In the genomic region with DNA sequence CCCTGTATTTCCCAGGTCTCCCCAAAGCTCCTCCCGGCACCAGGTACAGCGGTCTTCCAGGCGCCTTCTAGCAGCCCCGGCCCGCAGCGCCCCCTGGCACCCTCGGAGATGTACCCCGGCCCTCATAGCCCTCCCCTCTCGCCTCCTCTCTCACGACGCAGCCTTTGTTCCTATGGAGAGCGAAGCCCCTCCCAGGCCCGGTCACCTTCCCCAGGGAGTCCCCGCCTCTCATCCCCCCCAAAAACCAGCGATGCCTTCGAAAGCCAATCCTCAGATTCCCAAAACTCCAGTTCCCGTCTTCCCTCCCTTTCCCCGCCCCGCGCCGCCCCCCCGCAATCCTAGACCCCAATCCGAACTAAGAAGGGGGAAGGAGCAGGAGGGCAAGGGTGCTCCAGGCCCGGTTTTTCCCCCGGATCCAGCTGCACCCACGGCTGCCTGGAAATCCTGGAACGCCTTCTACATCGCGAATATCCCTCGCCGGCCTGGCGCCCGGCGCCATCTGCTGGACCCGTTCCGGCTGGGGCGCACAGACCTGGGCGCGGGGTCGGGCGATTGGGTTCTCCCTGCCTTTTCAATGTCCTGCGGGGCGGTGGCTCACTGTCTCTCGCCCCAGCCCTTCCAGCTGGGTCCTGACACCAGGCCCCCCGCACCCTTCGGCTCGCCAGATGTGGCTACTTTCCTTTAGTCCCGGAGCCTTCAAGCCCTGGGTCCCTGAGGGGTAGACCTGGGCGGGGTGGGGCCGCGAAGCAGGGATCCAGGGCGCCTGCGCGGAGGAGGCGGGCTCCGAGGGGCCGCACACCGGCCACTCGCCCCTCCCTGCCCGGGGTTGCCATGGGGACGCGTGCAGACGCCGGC, we compare ENCODE assay signal across 1 cellular context.
TF ChIP-seq lines count a peak whose summit lies in the region.

A gene with protein sequence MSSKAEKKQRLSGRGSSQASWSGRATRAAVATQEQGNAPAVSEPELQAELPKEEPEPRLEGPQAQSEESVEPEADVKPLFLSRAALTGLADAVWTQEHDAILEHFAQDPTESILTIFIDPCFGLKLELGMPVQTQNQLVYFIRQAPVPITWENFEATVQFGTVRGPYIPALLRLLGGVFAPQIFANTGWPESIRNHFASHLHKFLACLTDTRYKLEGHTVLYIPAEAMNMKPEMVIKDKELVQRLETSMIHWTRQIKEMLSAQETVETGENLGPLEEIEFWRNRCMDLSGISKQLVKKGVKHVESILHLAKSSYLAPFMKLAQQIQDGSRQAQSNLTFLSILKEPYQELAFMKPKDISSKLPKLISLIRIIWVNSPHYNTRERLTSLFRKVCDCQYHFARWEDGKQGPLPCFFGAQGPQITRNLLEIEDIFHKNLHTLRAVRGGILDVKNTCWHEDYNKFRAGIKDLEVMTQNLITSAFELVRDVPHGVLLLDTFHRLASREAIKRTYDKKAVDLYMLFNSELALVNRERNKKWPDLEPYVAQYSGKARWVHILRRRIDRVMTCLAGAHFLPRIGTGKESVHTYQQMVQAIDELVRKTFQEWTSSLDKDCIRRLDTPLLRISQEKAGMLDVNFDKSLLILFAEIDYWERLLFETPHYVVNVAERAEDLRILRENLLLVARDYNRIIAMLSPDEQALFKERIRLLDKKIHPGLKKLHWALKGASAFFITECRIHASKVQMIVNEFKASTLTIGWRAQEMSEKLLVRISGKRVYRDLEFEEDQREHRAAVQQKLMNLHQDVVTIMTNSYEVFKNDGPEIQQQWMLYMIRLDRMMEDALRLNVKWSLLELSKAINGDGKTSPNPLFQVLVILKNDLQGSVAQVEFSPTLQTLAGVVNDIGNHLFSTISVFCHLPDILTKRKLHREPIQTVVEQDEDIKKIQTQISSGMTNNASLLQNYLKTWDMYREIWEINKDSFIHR (N-terminal part only) (plus strand): TSS at position 844 of the 855 bp plus-strand sequence. CDS start 1,991 bp downstream, outside the sequence.

TF ChIP-seq in K562, 482 proteins besides CTCF, POLR2A, EP300 and RAD21 (continues in another document):
- peak; percentile 42 for TF ChIP-seq ZFP36 (IDR thresholded peaks at IDR 0.05; ENCODE audit: low read depth, low read length, partially characterized antibody)
- TF ChIP-seq, protein P1, sequence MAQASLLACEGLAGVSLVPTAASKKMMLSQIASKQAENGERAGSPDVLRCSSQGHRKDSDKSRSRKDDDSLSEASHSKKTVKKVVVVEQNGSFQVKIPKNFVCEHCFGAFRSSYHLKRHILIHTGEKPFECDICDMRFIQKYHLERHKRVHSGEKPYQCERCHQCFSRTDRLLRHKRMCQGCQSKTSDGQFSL (CRISPR knock-in tag; IDR thresholded peaks at IDR 0.05): peak; percentile 79
- TF ChIP-seq, protein P1 (tag; IDR thresholded peaks at IDR 0.05): peak in 1 of 2 experiments; percentile 76; a peak in 1 of 4 replicates
- 0 out of 2 replicates have a peak, but pooled peaks have one; percentile 22 for TF ChIP-seq NBN (IDR thresholded peaks at IDR 0.05; ENCODE audit: low read depth)
- peak; percentile 35; the same call in 1 of the 2 replicates for TF ChIP-seq RB1 (IDR thresholded peaks at IDR 0.05; ENCODE audit: low read depth)
- TF ChIP-seq NCOA2 (IDR thresholded peaks at IDR 0.05; ENCODE audit: partially characterized antibody in 2 of 2): no peak
- TF ChIP-seq, protein P2, sequence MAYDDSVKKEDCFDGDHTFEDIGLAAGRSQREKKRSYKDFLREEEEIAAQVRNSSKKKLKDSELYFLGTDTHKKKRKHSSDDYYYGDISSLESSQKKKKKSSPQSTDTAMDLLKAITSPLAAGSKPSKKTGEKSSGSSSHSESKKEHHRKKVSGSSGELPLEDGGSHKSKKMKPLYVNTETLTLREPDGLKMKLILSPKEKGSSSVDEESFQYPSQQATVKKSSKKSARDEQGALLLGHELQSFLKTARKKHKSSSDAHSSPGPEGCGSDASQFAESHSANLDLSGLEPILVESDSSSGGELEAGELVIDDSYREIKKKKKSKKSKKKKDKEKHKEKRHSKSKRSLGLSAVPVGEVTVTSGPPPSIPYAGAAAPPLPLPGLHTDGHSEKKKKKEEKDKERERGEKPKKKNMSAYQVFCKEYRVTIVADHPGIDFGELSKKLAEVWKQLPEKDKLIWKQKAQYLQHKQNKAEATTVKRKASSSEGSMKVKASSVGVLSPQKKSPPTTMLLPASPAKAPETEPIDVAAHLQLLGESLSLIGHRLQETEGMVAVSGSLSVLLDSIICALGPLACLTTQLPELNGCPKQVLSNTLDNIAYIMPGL (CRISPR knock-in tag; IDR thresholded peaks at IDR 0.05): no peak
- no peak for TF ChIP-seq ZNF586 (CRISPR knock-in tag; conservative IDR thresholded peaks at IDR 0.05)
- TF ChIP-seq, protein P3, sequence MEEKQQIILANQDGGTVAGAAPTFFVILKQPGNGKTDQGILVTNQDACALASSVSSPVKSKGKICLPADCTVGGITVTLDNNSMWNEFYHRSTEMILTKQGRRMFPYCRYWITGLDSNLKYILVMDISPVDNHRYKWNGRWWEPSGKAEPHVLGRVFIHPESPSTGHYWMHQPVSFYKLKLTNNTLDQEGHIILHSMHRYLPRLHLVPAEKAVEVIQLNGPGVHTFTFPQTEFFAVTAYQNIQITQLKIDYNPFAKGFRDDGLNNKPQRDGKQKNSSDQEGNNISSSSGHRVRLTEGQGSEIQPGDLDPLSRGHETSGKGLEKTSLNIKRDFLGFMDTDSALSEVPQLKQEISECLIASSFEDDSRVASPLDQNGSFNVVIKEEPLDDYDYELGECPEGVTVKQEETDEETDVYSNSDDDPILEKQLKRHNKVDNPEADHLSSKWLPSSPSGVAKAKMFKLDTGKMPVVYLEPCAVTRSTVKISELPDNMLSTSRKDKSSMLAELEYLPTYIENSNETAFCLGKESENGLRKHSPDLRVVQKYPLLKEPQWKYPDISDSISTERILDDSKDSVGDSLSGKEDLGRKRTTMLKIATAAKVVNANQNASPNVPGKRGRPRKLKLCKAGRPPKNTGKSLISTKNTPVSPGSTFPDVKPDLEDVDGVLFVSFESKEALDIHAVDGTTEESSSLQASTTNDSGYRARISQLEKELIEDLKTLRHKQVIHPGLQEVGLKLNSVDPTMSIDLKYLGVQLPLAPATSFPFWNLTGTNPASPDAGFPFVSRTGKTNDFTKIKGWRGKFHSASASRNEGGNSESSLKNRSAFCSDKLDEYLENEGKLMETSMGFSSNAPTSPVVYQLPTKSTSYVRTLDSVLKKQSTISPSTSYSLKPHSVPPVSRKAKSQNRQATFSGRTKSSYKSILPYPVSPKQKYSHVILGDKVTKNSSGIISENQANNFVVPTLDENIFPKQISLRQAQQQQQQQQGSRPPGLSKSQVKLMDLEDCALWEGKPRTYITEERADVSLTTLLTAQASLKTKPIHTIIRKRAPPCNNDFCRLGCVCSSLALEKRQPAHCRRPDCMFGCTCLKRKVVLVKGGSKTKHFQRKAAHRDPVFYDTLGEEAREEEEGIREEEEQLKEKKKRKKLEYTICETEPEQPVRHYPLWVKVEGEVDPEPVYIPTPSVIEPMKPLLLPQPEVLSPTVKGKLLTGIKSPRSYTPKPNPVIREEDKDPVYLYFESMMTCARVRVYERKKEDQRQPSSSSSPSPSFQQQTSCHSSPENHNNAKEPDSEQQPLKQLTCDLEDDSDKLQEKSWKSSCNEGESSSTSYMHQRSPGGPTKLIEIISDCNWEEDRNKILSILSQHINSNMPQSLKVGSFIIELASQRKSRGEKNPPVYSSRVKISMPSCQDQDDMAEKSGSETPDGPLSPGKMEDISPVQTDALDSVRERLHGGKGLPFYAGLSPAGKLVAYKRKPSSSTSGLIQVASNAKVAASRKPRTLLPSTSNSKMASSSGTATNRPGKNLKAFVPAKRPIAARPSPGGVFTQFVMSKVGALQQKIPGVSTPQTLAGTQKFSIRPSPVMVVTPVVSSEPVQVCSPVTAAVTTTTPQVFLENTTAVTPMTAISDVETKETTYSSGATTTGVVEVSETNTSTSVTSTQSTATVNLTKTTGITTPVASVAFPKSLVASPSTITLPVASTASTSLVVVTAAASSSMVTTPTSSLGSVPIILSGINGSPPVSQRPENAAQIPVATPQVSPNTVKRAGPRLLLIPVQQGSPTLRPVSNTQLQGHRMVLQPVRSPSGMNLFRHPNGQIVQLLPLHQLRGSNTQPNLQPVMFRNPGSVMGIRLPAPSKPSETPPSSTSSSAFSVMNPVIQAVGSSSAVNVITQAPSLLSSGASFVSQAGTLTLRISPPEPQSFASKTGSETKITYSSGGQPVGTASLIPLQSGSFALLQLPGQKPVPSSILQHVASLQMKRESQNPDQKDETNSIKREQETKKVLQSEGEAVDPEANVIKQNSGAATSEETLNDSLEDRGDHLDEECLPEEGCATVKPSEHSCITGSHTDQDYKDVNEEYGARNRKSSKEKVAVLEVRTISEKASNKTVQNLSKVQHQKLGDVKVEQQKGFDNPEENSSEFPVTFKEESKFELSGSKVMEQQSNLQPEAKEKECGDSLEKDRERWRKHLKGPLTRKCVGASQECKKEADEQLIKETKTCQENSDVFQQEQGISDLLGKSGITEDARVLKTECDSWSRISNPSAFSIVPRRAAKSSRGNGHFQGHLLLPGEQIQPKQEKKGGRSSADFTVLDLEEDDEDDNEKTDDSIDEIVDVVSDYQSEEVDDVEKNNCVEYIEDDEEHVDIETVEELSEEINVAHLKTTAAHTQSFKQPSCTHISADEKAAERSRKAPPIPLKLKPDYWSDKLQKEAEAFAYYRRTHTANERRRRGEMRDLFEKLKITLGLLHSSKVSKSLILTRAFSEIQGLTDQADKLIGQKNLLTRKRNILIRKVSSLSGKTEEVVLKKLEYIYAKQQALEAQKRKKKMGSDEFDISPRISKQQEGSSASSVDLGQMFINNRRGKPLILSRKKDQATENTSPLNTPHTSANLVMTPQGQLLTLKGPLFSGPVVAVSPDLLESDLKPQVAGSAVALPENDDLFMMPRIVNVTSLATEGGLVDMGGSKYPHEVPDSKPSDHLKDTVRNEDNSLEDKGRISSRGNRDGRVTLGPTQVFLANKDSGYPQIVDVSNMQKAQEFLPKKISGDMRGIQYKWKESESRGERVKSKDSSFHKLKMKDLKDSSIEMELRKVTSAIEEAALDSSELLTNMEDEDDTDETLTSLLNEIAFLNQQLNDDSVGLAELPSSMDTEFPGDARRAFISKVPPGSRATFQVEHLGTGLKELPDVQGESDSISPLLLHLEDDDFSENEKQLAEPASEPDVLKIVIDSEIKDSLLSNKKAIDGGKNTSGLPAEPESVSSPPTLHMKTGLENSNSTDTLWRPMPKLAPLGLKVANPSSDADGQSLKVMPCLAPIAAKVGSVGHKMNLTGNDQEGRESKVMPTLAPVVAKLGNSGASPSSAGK (IDR thresholded peaks at IDR 0.05): peak; percentile 53; the same call in 1 of the 2 replicates
- TF ChIP-seq CCNT2 (IDR thresholded peaks at IDR 0.05; ENCODE audit: borderline replicate concordance, extremely low read depth, insufficient read length, low read depth, low read length): peak; percentile 29
- TF ChIP-seq FOXM1 (IDR thresholded peaks at IDR 0.05; ENCODE audit: low read depth): 0 out of 2 replicates have a peak, but pooled peaks have one; percentile 35
- TF ChIP-seq FOXM1 (CRISPR knock-in tag; IDR thresholded peaks at IDR 0.05; ENCODE audit: low read depth): no peak
- TF ChIP-seq CTBP1 (IDR thresholded peaks at IDR 0.05; ENCODE audit: borderline replicate concordance): peak; percentile 71
- TF ChIP-seq MTA1 (IDR thresholded peaks at IDR 0.05; ENCODE audit: borderline replicate concordance): 0 out of 2 replicates have a peak, but pooled peaks have one; percentile 36
- 0 out of 2 replicates have a peak, but pooled peaks have one; percentile 26 for TF ChIP-seq NFIC (IDR thresholded peaks at IDR 0.05)
- TF ChIP-seq BCOR (IDR thresholded peaks at IDR 0.05): peak; percentile 26; the same call in 1 of the 2 replicates
- TF ChIP-seq, protein P4, sequence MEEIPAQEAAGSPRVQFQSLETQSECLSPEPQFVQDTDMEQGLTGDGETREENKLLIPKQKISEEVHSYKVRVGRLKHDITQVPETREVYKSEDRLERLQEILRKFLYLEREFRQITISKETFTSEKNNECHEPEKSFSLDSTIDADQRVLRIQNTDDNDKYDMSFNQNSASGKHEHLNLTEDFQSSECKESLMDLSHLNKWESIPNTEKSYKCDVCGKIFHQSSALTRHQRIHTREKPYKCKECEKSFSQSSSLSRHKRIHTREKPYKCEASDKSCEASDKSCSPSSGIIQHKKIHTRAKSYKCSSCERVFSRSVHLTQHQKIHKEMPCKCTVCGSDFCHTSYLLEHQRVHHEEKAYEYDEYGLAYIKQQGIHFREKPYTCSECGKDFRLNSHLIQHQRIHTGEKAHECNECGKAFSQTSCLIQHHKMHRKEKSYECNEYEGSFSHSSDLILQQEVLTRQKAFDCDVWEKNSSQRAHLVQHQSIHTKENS (CRISPR knock-in tag; IDR thresholded peaks at IDR 0.05): no peak
- TF ChIP-seq EP400 (IDR thresholded peaks at IDR 0.05): peak; percentile 35; the same call in 1 of the 2 replicates
- TF ChIP-seq NRF1 (conservative IDR thresholded peaks at IDR 0.05 in 1 of 2, IDR thresholded peaks at IDR 0.05 in 1 of 2): peak; percentile 91 to 92
- TF ChIP-seq, protein P5, sequence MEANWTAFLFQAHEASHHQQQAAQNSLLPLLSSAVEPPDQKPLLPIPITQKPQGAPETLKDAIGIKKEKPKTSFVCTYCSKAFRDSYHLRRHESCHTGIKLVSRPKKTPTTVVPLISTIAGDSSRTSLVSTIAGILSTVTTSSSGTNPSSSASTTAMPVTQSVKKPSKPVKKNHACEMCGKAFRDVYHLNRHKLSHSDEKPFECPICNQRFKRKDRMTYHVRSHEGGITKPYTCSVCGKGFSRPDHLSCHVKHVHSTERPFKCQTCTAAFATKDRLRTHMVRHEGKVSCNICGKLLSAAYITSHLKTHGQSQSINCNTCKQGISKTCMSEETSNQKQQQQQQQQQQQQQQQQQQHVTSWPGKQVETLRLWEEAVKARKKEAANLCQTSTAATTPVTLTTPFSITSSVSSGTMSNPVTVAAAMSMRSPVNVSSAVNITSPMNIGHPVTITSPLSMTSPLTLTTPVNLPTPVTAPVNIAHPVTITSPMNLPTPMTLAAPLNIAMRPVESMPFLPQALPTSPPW (CRISPR knock-in tag; IDR thresholded peaks at IDR 0.05): peak; percentile 80
- no peak for TF ChIP-seq DMBX1 (CRISPR knock-in tag; IDR thresholded peaks at IDR 0.05; ENCODE audit: borderline replicate concordance)
- TF ChIP-seq MAZ (CRISPR knock-in tag; conservative IDR thresholded peaks at IDR 0.05 in 1 of 2, IDR thresholded peaks at IDR 0.05 in 1 of 2): peak in 1 of 2 experiments; percentile 81; a peak in 3 of 4 replicates
- TF ChIP-seq, protein P6, sequence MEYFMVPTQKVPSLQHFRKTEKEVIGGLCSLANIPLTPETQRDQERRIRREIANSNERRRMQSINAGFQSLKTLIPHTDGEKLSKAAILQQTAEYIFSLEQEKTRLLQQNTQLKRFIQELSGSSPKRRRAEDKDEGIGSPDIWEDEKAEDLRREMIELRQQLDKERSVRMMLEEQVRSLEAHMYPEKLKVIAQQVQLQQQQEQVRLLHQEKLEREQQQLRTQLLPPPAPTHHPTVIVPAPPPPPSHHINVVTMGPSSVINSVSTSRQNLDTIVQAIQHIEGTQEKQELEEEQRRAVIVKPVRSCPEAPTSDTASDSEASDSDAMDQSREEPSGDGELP (CRISPR knock-in tag; IDR thresholded peaks at IDR 0.05; ENCODE audit: borderline replicate concordance): peak; percentile 84
